In genomic region chr12:59652098-59652497, GRCh38 we compare ENCODE assay signal across 16 cellular contexts. TPM values are rescaled to one million over a fixed set of nuclear protein-coding genes. Genes with fewer than 3 reads are reported as not detected.
A peak's percentile ranks its signal among the peaks of the same experiment; 100 is the strongest.
DNase-seq lines count a peak whose midpoint lies in the region; ATAC-seq and TF ChIP-seq lines count a peak whose summit lies in the region.
"Had no signal": no experiment of that assay in that cellular context is flagged by ENCODE, and none has a peak within 500 bp of the region (broad histone marks: within the 10 kb centered on the region; RNA-seq: fewer than 3 reads in every experiment).

No MANE protein-coding gene starts in this region.

- no peak overlapping the region for H3K27ac ChIP-seq in foreskin keratinocyte

- no peak for TF ChIP-seq CTCF in foreskin keratinocyte (conservative IDR thresholded peaks at IDR 0.05)

- no peaks in the 10 kb centered on the region for H3K4me1 ChIP-seq in foreskin keratinocyte

- DNase-seq in ACHN = peak; percentile 42
- DNase-seq in HT-29 (ENCODE audit: low spot score) = peak; percentile 9
- DNase-seq in foreskin keratinocyte = peak in 1 of 2 donors; percentile 20
- DNase-seq in renal cortical epithelial cell (ENCODE audit: low read depth) = peak; percentile 21
- no peak for DNase-seq in SHP77 treated with DMSO at 0.1 percent for 48 hours (lab: John Stamatoyannopoulos, UW)
- no peak for DNase-seq in stimulated activated CD4-positive, alpha-beta T cell treated with anti-CD3 and anti-CD28 coated beads, Interleukin-12 subunit alpha, Interleukin-12 subunit beta, amount 100 ng/mL, for 4 hours
- DNase-seq: CD4-positive, alpha-beta memory T cell; H7; KBM-7; NCI-H1105 treated with DMSO at 0.1 percent for 48 hours; NCI-H1694; NCI-H774; RPMI8226 had no signal

- ATAC-seq in foreskin keratinocyte (peak; percentile 25), HG03571 (IDR thresholded peaks at IDR 0.05; ENCODE audit: unreplicated experiment) (no peak)
- ATAC-seq: GM12878, HepG2 had no signal

- H3K27me3 ChIP-seq in foreskin keratinocyte = no peaks in the 10 kb centered on the region

- in situ Hi-C loops in ACHN (cut with HindIII; ENCODE audit: low pct_ligation_motif_present, low pct_unique_long_range_greater_than_20kb, low sequenced_read_pairs) = no loop called here

RNA-seq across cellular contexts. Expression of gene SLC16A7, which starts 56.3 kb away (rescaled TPM):
- 3.0 and 15.8 TPM in 2 replicates for total RNA-seq in HT-29 (2014; rRNA removed; shearing (Covaris generic))
- total RNA-seq in foreskin keratinocyte = 0.88 and 1.4 TPM in 2 replicates
- polyA plus RNA-seq in foreskin keratinocyte = 0.04 and 0.17 TPM in 2 replicates
- total RNA-seq in renal cortical epithelial cell = 11.5 and 59.0 TPM in 2 replicates

Comparison
In these comparisons a context has a peak if more than half of its experiments do, and no peak if none do; other contexts are left out.
1. DNase-seq: peak in ACHN (single experiment), HT-29 (single experiment) and renal cortical epithelial cell (single experiment); none in SHP77 treated with DMSO at 0.1 percent for 48 hours (single experiment) and stimulated activated CD4-positive, alpha-beta T cell treated with anti-CD3 and anti-CD28 coated beads, Interleukin-12 subunit alpha, Interleukin-12 subunit beta, amount 100 ng/mL, for 4 hours (single experiment).